8 cellular contexts compared by ENCODE assay signal in the genomic region with DNA sequence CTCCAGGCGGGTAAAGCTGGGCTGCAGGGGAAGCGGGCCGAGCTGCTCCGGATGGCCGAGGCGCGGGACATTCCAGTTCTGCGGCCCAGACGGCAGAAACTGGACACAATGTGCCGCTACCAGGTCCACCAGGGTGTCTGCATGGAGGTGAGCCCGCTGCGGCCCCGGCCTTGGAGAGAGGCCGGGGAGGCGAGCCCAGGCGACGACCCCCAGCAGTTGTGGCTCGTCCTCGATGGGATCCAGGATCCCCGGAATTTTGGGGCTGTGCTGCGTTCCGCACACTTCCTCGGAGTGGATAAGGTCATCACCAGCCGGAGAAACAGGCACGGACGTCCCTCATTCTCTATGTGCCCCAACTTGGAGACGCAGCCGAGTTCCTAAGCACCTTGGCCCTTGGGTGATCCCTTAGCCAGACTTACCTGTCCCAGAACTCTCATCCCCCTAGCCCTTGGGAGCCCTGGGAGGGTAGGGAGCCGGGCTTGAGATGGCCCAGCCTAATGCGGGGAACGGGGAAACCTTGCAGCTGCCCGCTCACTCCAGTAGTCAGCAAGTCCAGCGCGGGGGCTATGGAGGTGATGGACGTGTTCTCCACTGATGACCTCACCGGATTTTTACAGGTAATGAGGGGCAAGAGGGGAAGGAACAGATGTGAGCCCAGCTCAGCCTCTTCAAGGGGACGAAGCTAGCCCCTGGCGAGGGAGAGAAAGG. TPM values are rescaled to one million over a fixed set of nuclear protein-coding genes. Genes with fewer than 3 reads are reported as not detected.
DNase-seq lines count a peak whose midpoint lies in the region; ATAC-seq and TF ChIP-seq lines count a peak whose summit lies in the region.

No MANE protein-coding gene starts in this region.

- no peak for TF ChIP-seq CTCF in WTC11 (IDR thresholded peaks at IDR 0.05)
- no peak for TF ChIP-seq CTCF in fibroblast of lung (conservative IDR thresholded peaks at IDR 0.05 in 1 of 2, IDR thresholded peaks at IDR 0.05 in 1 of 2; ENCODE audit: low read depth in 1 of 2, low read length in 2 of 2)
- TF ChIP-seq CTCF in neural cell (IDR thresholded peaks at IDR 0.05; ENCODE audit: poor library complexity, severe bottlenecking) = no peak

- H3F3A ChIP-seq in neural cell (ENCODE audit: insufficient read depth, low read length, poor library complexity, severe bottlenecking) = no peaks in the 10 kb centered on the region

- H3K4me1 ChIP-seq in fibroblast of lung (ENCODE audit: control insufficient read depth, extremely low read depth, insufficient read depth, low read length) = peaks cover 4% of the 10 kb centered on the region

- no peak overlapping the region for H3K27ac Mint-ChIP-seq in WTC11

- H3K9ac ChIP-seq in fibroblast of lung (ENCODE audit: insufficient read depth, low read length) (peak overlapping the region; percentile 74), neural cell (ENCODE audit: low read length) (peak overlapping the region; percentile 54)

- H3K9me3 Mint-ChIP-seq in WTC11 = no peaks in the 10 kb centered on the region

- H4K20me1 ChIP-seq in fibroblast of lung (ENCODE audit: control insufficient read depth, extremely low read depth, insufficient read depth, low read length) = no peaks in the 10 kb centered on the region
- H4K20me1 ChIP-seq in neural cell (ENCODE audit: insufficient read depth) = no peaks in the 10 kb centered on the region

- CTCF ChIA-PET in WTC11 (lab: Charles Lee) = interaction anchor here (0.5 to 4.5 kb wide), 45 partner anchors 10 to 774 kb away, joined by 3 to 87 read pairs (median 5); a partner anchor contains a TSS

- H3K79me2 ChIP-seq in fibroblast of lung (ENCODE audit: control insufficient read depth, insufficient read depth, low read length) = peaks cover 10% of the 10 kb centered on the region
- no peaks in the 10 kb centered on the region for H3K79me2 ChIP-seq in neural cell (replicated peaks; ENCODE audit: insufficient read depth, low read length)

- H3K27ac ChIP-seq in fibroblast of lung (ENCODE audit: insufficient read depth, low read length) = peak overlapping the region; percentile 80
- no peak overlapping the region for H3K27ac ChIP-seq in neural cell (ENCODE audit: low read length)

- TF ChIP-seq RAD21 in neural cell (conservative IDR thresholded peaks at IDR 0.05) = no peak

- no peaks in the 10 kb centered on the region for H3K9me2 ChIP-seq in neural cell (ENCODE audit: insufficient read depth, low read length)

- no peaks in the 10 kb centered on the region for H3K27me3 ChIP-seq in fibroblast of lung (ENCODE audit: control insufficient read depth, insufficient read depth, low read length)
- no peaks in the 10 kb centered on the region for H3K27me3 ChIP-seq in neural cell (ENCODE audit: insufficient read depth, low read depth, low read length)

- no peak for TF ChIP-seq EP300 in neural cell (conservative IDR thresholded peaks at IDR 0.05; ENCODE audit: poor library complexity, severe bottlenecking)

- H3K36me3 ChIP-seq in fibroblast of lung (ENCODE audit: control insufficient read depth, insufficient read depth, low read length) = no peaks in the 10 kb centered on the region
- no peaks in the 10 kb centered on the region for H3K36me3 ChIP-seq in neural cell (ENCODE audit: insufficient read depth, low read length)

- ATAC-seq in HG03066 (IDR thresholded peaks at IDR 0.05; ENCODE audit: low read depth, unreplicated experiment) (peak; percentile 12), WTC11 (no peak), HG03354 (IDR thresholded peaks at IDR 0.05; ENCODE audit: poor library complexity, severe bottlenecking, unreplicated experiment) (no peak)

- H3K4me3 ChIP-seq in GM08714 (ENCODE audit: low read length) = peak overlapping the region; percentile 84
- peak overlapping the region; percentile 80 to 91 (median 88) for H3K4me3 ChIP-seq in fibroblast of lung (replicated peaks in 1 of 4; ENCODE audit: control extremely low read depth in 1 of 4, insufficient read depth in 1 of 4, low read depth in 3 of 4, low read length in 4 of 4)
- H3K4me3 ChIP-seq in neural cell (ENCODE audit: low read length) = peak overlapping the region; percentile 85

- H3K9me3 ChIP-seq in fibroblast of lung (ENCODE audit: control insufficient read depth, insufficient read depth, low read depth, low read length) (no peaks in the 10 kb centered on the region), neural cell (ENCODE audit: low read length) (no peaks in the 10 kb centered on the region)

- no peaks in the 10 kb centered on the region for H3K27me3 Mint-ChIP-seq in WTC11 (ENCODE audit: low read depth)

- POLR2A ChIA-PET in WTC11 (lab: Charles Lee) = interaction anchor here (0.7 to 3.2 kb wide), 7 partner anchors 9 to 68 kb away, joined by 3 to 22 read pairs (median 3); a partner anchor contains a TSS

- H3K4me2 ChIP-seq in fibroblast of lung (ENCODE audit: extremely low read depth, insufficient read depth, low read length) (peak overlapping the region; percentile 100), neural cell (ENCODE audit: low read length) (peak overlapping the region; percentile 74)

- DNase-seq in WTC11 (ENCODE audit: low spot score) (no peak), fibroblast of lung (ENCODE audit: low read depth in 2 of 2) (peak in 1 of 2 donors; percentile 17), GM03348 (ENCODE audit: low spot score) (no peak), SIG-M5 treated with dmso at 0.1 percent for 504 hours (lab: John Stamatoyannopoulos, UW; ENCODE audit: unreplicated experiment) (no peak)

- H3K4me1 Mint-ChIP-seq in WTC11 = peaks cover 27% of the 10 kb centered on the region

- H2AFZ ChIP-seq in fibroblast of lung (ENCODE audit: low read length) (peak overlapping the region; percentile 81), neural cell (ENCODE audit: low read depth, low read length) (peak overlapping the region; percentile 61)

- peaks cover 7% of the 10 kb centered on the region; the same call in 1 of the 2 replicates for H3K36me3 Mint-ChIP-seq in WTC11

- peak overlapping the region; percentile 84 for H3K4me3 Mint-ChIP-seq in WTC11

TF ChIP-seq in WTC11, 78 proteins besides CTCF, POLR2A, EP300 and RAD21:
- no peak for TF ChIP-seq ZNF219 (CRISPR knock-in tag; IDR thresholded peaks at IDR 0.05; ENCODE audit: borderline replicate concordance)
- 0 out of 2 replicates have a peak, but pooled peaks have one; percentile 1 for TF ChIP-seq NFATC4 (CRISPR knock-in tag; IDR thresholded peaks at IDR 0.05)
- TF ChIP-seq ATF1 (CRISPR knock-in tag; IDR thresholded peaks at IDR 0.05) = 0 out of 2 replicates have a peak, but pooled peaks have one; percentile 16
- TF ChIP-seq CREB1 (CRISPR knock-in tag; IDR thresholded peaks at IDR 0.05) = peak; percentile 2; the same call in 1 of the 2 replicates
- TF ChIP-seq, protein P1, sequence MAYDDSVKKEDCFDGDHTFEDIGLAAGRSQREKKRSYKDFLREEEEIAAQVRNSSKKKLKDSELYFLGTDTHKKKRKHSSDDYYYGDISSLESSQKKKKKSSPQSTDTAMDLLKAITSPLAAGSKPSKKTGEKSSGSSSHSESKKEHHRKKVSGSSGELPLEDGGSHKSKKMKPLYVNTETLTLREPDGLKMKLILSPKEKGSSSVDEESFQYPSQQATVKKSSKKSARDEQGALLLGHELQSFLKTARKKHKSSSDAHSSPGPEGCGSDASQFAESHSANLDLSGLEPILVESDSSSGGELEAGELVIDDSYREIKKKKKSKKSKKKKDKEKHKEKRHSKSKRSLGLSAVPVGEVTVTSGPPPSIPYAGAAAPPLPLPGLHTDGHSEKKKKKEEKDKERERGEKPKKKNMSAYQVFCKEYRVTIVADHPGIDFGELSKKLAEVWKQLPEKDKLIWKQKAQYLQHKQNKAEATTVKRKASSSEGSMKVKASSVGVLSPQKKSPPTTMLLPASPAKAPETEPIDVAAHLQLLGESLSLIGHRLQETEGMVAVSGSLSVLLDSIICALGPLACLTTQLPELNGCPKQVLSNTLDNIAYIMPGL (CRISPR knock-in tag; IDR thresholded peaks at IDR 0.05) = peak; percentile 44; the same call in 1 of the 2 replicates
TF ChIP-seq in WTC11: peak in this region for 4.

TF ChIP-seq in neural cell, 6 proteins besides CTCF, POLR2A, EP300 and RAD21 (continues in another document):
- TF ChIP-seq EZH2 (IDR thresholded peaks at IDR 0.05; ENCODE audit: borderline replicate concordance, insufficient read depth, low read length, poor library complexity, severe bottlenecking) (no peak), TAF1 (IDR thresholded peaks at IDR 0.05; ENCODE audit: low read depth) (no peak), POLR2AphosphoS5 (IDR thresholded peaks at IDR 0.05) (no peak), SMC3 (conservative IDR thresholded peaks at IDR 0.05; ENCODE audit: poor library complexity) (no peak), MXI1 (conservative IDR thresholded peaks at IDR 0.05; ENCODE audit: poor library complexity, severe bottlenecking) (no peak)

RNA-seq across cellular contexts. Expression of a gene that starts 0.8 kb away (rescaled TPM):
- total RNA-seq in WTC11 (2021) (12.1 to 16.5 TPM (median 14.2 TPM) in 3 replicates), fibroblast of lung (6.9 TPM in 2 replicates)
- polyA plus RNA-seq in fibroblast of lung (2.5 and 4.4 TPM in 2 replicates), neural cell (1.8 and 4.0 TPM in 2 replicates)
- 1.9 and 5.0 TPM in 2 replicates for polyA plus RNA-seq in fibroblast of lung (2012)
- polyA minus RNA-seq in fibroblast of lung (ENCODE audit: low replicate concordance) (1.3 and 4.3 TPM in 2 replicates), neural cell (2.7 and 3.2 TPM in 2 replicates)

RNA-seq across cellular contexts. Expression of a gene that starts 10.5 kb away (rescaled TPM):
- total RNA-seq in WTC11 (2021) (34.8 to 38.0 TPM (median 35.9 TPM) in 3 replicates), fibroblast of lung (3.6 and 5.9 TPM in 2 replicates)
- polyA plus RNA-seq in fibroblast of lung (4.6 and 10.9 TPM in 2 replicates), neural cell (13.4 and 18.6 TPM in 2 replicates)
- 3.4 and 8.7 TPM in 2 replicates for polyA plus RNA-seq in fibroblast of lung (2012)
- polyA minus RNA-seq in fibroblast of lung (ENCODE audit: low replicate concordance) (25.7 and 57.6 TPM in 2 replicates), neural cell (11.7 and 16.9 TPM in 2 replicates)

RNA-seq across cellular contexts. Expression of a gene that starts 57.5 kb away (rescaled TPM):
- total RNA-seq in WTC11 (2021) (38.1 to 49.6 TPM (median 42.0 TPM) in 3 replicates), fibroblast of lung (63.2 and 77.0 TPM in 2 replicates)
- polyA plus RNA-seq in fibroblast of lung (63.3 and 81.9 TPM in 2 replicates), neural cell (99.3 and 112 TPM in 2 replicates)
- 47.9 and 56.3 TPM in 2 replicates for polyA plus RNA-seq in fibroblast of lung (2012)
- polyA minus RNA-seq in fibroblast of lung (ENCODE audit: low replicate concordance) (58.2 and 110 TPM in 2 replicates), neural cell (92.7 and 97.4 TPM in 2 replicates)
